ENCODE assay signal across 9 cellular contexts in genomic region chr9:91197232-91198181, GRCh38.
A peak's percentile ranks its signal among the peaks of the same experiment; 100 is the strongest.
DNase-seq lines count a peak whose midpoint lies in the region; ATAC-seq lines count a peak whose summit lies in the region.
"Had no signal": no experiment of that assay in that cellular context is flagged by ENCODE, and none has a peak within 500 bp of the region (broad histone marks: within the 10 kb centered on the region; RNA-seq: fewer than 3 reads in every experiment).

No MANE protein-coding gene starts in this region.

- intact Hi-C loops in left ventricle myocardium superior (cut with micrococcal nuclease) = no loop called here

- H3K4me1 ChIP-seq in skeletal muscle satellite cell (ENCODE audit: control insufficient read depth, insufficient read depth, low read length) = peaks cover 51% of the 10 kb centered on the region

- H3K36me3 ChIP-seq in skeletal muscle satellite cell (ENCODE audit: insufficient read depth, low read length) = no peaks in the 10 kb centered on the region

- ATAC-seq in left ventricle myocardium superior (peak; percentile 65), GM21786 (IDR thresholded peaks at IDR 0.05; ENCODE audit: unreplicated experiment) (no peak), GM21723 (IDR thresholded peaks at IDR 0.05; ENCODE audit: unreplicated experiment) (no peak)

- peak overlapping the region; percentile 13 for H3K4me2 ChIP-seq in skeletal muscle satellite cell (ENCODE audit: low read length)
- H3K4me2 ChIP-seq: BLaER1 had no signal

- DNase-seq in NCI-H2107 (lab: John Stamatoyannopoulos, UW) = peak; percentile 7
- DNase-seq in NCI-H2107 treated with DMSO at 0.1 percent for 48 hours (lab: John Stamatoyannopoulos, UW; ENCODE audit: unreplicated experiment) = no peak
- peak; percentile 93 for DNase-seq in SW480 (ENCODE audit: low spot score)
- peak; percentile 52 for DNase-seq in left ventricle myocardium superior
- no peak for DNase-seq in NCI-H1436 (lab: John Stamatoyannopoulos, UW)

- H3K9ac ChIP-seq in skeletal muscle satellite cell (ENCODE audit: low read depth, low read length) = peak overlapping the region; percentile 9
- H3K9ac ChIP-seq: BLaER1 had no signal

- H3K4me3 ChIP-seq in skeletal muscle satellite cell (ENCODE audit: low read length) = no peak overlapping the region
- H3K4me3 ChIP-seq: BLaER1 had no signal

- no peaks in the 10 kb centered on the region for H3K9me3 ChIP-seq in skeletal muscle satellite cell (replicated peaks; ENCODE audit: low read length)

- no peaks in the 10 kb centered on the region for H3K27me3 ChIP-seq in skeletal muscle satellite cell (ENCODE audit: control insufficient read depth, insufficient read depth, low read length)
- H3K27me3 ChIP-seq: BLaER1 had no signal

Comparison
In these comparisons a context has a peak if more than half of its experiments do, and no peak if none do; other contexts are left out.
1. DNase-seq: peak in NCI-H2107 (single experiment), SW480 (single experiment) and left ventricle myocardium superior (single experiment); none in NCI-H2107 treated with DMSO at 0.1 percent for 48 hours (single experiment) and NCI-H1436 (single experiment).